1 cellular context compared by ENCODE assay signal in the genomic region with DNA sequence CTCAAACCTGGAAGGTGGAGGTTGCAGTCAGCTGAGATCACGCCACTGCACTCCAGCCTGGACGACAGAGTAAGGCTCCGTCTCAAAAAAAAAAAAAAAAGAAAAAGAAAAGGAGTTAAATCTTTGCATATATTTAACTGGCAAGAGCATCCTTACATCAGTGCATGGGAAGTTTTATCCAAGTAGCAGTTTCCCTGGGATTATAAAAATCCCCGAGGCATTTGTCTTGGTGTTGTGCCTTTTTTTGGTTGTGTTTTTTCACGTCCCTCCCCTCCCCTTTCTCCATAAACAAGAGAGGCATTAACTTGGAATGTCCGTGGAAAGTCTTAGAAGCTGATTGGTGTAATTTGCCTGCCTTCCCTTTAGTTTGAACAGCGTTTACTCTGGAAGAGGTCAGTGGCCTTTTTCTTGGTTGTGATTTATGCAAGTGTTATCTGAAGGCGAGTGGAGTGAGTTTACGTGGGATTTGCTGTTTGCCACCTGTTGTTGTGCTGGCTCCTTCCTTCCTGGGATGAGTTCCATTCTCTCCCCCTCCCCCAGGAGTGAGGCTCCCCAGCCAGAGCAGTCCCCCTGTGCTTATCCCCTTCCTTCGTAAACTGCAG.
TF ChIP-seq lines count a peak whose summit lies in the region.

No MANE protein-coding gene starts in this region.

TF ChIP-seq in HEK293, 187 proteins besides CTCF, POLR2A, EP300 and RAD21 (continued from another document and continues in another):
- TF ChIP-seq GFI1B (tag by site-specific recombination; IDR thresholded peaks at IDR 0.05) (0 out of 2 replicates have a peak, but pooled peaks have one; percentile 55), ZNF660 (tag by site-specific recombination; IDR thresholded peaks at IDR 0.05) (no peak), ZNF837 (tag by site-specific recombination; IDR thresholded peaks at IDR 0.05) (no peak), ZBTB17 (tag by site-specific recombination; IDR thresholded peaks at IDR 0.05) (0 out of 2 replicates have a peak, but pooled peaks have one; percentile 30), ZNF138 (tag by site-specific recombination; IDR thresholded peaks at IDR 0.05; ENCODE audit: borderline replicate concordance) (no peak), ZNF404 (tag by site-specific recombination; IDR thresholded peaks at IDR 0.05) (no peak), FEZF1 (tag by site-specific recombination; IDR thresholded peaks at IDR 0.05) (peak; percentile 88), ZNF529 (tag by site-specific recombination; IDR thresholded peaks at IDR 0.05; ENCODE audit: insufficient replicate concordance) (no peak), ZNF341 (tag by site-specific recombination; IDR thresholded peaks at IDR 0.05; ENCODE audit: low read depth) (peak; percentile 85), ZNF555 (tag by site-specific recombination; conservative IDR thresholded peaks at IDR 0.05) (no peak), PRDM6 (tag by site-specific recombination; IDR thresholded peaks at IDR 0.05) (peak; percentile 75; the same call in 1 of the 2 replicates), ZNF366 (tag by site-specific recombination; conservative IDR thresholded peaks at IDR 0.05) (0 out of 2 replicates have a peak, but pooled peaks have one; percentile 46), ZNF174 (tag by site-specific recombination; IDR thresholded peaks at IDR 0.05) (no peak), ZNF391 (tag by site-specific recombination; IDR thresholded peaks at IDR 0.05; ENCODE audit: borderline replicate concordance, low read depth) (no peak), BCL11A (tag by site-specific recombination; IDR thresholded peaks at IDR 0.05; ENCODE audit: low read depth) (no peak; the same call in 1 of the 2 replicates), GLIS1 (tag by site-specific recombination; IDR thresholded peaks at IDR 0.05) (peak; percentile 14; the same call in 1 of the 2 replicates), ZFP41 (tag by site-specific recombination; IDR thresholded peaks at IDR 0.05; ENCODE audit: borderline replicate concordance) (no peak), ZNF223 (tag by site-specific recombination; IDR thresholded peaks at IDR 0.05) (no peak), ZNF266 (tag by site-specific recombination; IDR thresholded peaks at IDR 0.05; ENCODE audit: low read depth) (no peak), ZNF37A (tag by site-specific recombination; IDR thresholded peaks at IDR 0.05) (no peak), EGR2 (tag by site-specific recombination; IDR thresholded peaks at IDR 0.05; ENCODE audit: low read depth) (peak; percentile 29; the same call in 1 of the 2 replicates), PRDM4 (tag by site-specific recombination; IDR thresholded peaks at IDR 0.05) (peak; percentile 36; the same call in 1 of the 2 replicates), ZNF610 (tag by site-specific recombination; IDR thresholded peaks at IDR 0.05; ENCODE audit: borderline replicate concordance) (no peak), ZNF335 (tag by site-specific recombination; conservative IDR thresholded peaks at IDR 0.05) (no peak), ZNF501 (tag by site-specific recombination; IDR thresholded peaks at IDR 0.05) (no peak), MEIS1 (CRISPR knock-in tag; IDR thresholded peaks at IDR 0.05; ENCODE audit: borderline replicate concordance) (no peak), ZNF513 (tag by site-specific recombination; IDR thresholded peaks at IDR 0.05) (no peak), MZF1 (tag by site-specific recombination; IDR thresholded peaks at IDR 0.05; ENCODE audit: borderline replicate concordance) (0 out of 2 replicates have a peak, but pooled peaks have one; percentile 58), INSM2 (tag by site-specific recombination; IDR thresholded peaks at IDR 0.05) (no peak)
- TF ChIP-seq, protein P1, sequence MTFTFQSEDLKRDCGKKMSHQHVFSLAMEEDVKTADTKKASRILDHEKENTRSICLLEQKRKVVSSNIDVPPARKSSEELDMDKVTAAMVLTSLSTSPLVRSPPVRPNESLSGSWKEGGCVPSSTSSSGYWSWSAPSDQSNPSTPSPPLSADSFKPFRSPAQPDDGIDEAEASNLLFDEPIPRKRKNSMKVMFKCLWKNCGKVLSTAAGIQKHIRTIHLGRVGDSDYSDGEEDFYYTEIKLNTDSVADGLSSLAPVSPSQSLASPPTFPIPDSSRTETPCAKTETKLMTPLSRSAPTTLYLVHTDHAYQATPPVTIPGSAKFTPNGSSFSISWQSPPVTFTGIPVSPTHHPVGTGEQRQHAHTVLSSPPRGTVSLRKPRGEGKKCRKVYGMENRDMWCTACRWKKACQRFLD (tag by site-specific recombination; IDR thresholded peaks at IDR 0.05) = no peak
- TF ChIP-seq, protein P2, sequence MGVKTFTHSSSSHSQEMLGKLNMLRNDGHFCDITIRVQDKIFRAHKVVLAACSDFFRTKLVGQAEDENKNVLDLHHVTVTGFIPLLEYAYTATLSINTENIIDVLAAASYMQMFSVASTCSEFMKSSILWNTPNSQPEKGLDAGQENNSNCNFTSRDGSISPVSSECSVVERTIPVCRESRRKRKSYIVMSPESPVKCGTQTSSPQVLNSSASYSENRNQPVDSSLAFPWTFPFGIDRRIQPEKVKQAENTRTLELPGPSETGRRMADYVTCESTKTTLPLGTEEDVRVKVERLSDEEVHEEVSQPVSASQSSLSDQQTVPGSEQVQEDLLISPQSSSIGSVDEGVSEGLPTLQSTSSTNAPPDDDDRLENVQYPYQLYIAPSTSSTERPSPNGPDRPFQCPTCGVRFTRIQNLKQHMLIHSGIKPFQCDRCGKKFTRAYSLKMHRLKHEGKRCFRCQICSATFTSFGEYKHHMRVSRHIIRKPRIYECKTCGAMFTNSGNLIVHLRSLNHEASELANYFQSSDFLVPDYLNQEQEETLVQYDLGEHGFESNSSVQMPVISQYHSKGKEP (tag by site-specific recombination; IDR thresholded peaks at IDR 0.05) = no peak
- TF ChIP-seq, protein P3, sequence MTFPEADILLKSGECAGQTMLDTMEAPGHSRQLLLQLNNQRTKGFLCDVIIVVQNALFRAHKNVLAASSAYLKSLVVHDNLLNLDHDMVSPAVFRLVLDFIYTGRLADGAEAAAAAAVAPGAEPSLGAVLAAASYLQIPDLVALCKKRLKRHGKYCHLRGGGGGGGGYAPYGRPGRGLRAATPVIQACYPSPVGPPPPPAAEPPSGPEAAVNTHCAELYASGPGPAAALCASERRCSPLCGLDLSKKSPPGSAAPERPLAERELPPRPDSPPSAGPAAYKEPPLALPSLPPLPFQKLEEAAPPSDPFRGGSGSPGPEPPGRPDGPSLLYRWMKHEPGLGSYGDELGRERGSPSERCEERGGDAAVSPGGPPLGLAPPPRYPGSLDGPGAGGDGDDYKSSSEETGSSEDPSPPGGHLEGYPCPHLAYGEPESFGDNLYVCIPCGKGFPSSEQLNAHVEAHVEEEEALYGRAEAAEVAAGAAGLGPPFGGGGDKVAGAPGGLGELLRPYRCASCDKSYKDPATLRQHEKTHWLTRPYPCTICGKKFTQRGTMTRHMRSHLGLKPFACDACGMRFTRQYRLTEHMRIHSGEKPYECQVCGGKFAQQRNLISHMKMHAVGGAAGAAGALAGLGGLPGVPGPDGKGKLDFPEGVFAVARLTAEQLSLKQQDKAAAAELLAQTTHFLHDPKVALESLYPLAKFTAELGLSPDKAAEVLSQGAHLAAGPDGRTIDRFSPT (tag by site-specific recombination; IDR thresholded peaks at IDR 0.05) = no peak
- TF ChIP-seq, protein P4, sequence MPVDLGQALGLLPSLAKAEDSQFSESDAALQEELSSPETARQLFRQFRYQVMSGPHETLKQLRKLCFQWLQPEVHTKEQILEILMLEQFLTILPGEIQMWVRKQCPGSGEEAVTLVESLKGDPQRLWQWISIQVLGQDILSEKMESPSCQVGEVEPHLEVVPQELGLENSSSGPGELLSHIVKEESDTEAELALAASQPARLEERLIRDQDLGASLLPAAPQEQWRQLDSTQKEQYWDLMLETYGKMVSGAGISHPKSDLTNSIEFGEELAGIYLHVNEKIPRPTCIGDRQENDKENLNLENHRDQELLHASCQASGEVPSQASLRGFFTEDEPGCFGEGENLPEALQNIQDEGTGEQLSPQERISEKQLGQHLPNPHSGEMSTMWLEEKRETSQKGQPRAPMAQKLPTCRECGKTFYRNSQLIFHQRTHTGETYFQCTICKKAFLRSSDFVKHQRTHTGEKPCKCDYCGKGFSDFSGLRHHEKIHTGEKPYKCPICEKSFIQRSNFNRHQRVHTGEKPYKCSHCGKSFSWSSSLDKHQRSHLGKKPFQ (tag by site-specific recombination; IDR thresholded peaks at IDR 0.05) = no peak
- TF ChIP-seq, protein P5, sequence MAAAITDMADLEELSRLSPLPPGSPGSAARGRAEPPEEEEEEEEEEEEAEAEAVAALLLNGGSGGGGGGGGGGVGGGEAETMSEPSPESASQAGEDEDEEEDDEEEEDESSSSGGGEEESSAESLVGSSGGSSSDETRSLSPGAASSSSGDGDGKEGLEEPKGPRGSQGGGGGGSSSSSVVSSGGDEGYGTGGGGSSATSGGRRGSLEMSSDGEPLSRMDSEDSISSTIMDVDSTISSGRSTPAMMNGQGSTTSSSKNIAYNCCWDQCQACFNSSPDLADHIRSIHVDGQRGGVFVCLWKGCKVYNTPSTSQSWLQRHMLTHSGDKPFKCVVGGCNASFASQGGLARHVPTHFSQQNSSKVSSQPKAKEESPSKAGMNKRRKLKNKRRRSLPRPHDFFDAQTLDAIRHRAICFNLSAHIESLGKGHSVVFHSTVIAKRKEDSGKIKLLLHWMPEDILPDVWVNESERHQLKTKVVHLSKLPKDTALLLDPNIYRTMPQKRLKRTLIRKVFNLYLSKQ (tag by site-specific recombination; IDR thresholded peaks at IDR 0.05; ENCODE audit: borderline replicate concordance) = no peak
- TF ChIP-seq, protein P6, sequence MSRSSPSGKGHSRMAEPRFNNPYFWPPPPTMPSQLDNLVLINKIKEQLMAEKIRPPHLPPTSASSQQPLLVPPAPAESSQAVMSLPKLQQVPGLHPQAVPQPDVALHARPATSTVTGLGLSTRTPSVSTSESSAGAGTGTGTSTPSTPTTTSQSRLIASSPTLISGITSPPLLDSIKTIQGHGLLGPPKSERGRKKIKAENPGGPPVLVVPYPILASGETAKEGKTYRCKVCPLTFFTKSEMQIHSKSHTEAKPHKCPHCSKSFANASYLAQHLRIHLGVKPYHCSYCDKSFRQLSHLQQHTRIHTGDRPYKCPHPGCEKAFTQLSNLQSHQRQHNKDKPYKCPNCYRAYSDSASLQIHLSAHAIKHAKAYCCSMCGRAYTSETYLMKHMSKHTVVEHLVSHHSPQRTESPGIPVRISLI (tag by site-specific recombination; IDR thresholded peaks at IDR 0.05) = peak; percentile 94
